ENCODE assay signal across 1 cellular context in the genomic region with DNA sequence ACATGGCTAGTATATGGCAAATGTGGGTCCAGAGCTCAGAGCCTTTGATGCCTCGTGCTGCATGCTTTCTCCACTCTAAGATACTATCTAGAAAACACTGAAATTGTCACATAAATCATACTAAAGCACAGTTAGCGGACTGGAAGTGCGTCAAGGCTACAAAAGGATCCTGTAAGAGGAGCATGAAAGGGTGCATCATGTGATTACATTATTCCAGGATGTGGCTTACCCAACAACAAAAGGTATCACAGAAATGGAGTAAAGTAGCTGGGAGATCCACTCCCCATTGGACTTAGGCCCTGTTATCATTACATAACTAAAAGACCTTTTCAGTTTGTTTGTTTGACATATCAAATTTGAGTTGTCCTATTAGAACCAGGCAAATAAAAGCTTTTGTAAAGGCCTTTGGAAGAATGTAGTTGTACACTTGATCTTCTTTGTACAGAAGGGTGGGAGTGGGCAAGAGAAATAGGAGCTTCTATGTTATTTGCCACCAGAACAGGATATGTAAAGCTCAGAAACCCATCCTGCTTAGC.
TF ChIP-seq lines count a peak whose summit lies in the region.

No MANE protein-coding gene starts in this region.

TF ChIP-seq in HepG2, 621 proteins besides CTCF, POLR2A, EP300 and RAD21 (continued from another document and continues in another):
- TF ChIP-seq ZBTB44 (CRISPR knock-in tag; IDR thresholded peaks at IDR 0.05) (no peak), ZNF639 (CRISPR knock-in tag; conservative IDR thresholded peaks at IDR 0.05) (no peak), ZBTB7A (CRISPR knock-in tag; IDR thresholded peaks at IDR 0.05) (no peak), CREB3 (CRISPR knock-in tag; IDR thresholded peaks at IDR 0.05) (no peak), ZNF33A (CRISPR knock-in tag; IDR thresholded peaks at IDR 0.05; ENCODE audit: borderline replicate concordance) (no peak), IKZF5 (CRISPR knock-in tag; IDR thresholded peaks at IDR 0.05) (no peak), ZNF619 (CRISPR knock-in tag; IDR thresholded peaks at IDR 0.05) (no peak), ZNF660 (CRISPR knock-in tag; IDR thresholded peaks at IDR 0.05; ENCODE audit: borderline replicate concordance, low read depth) (no peak), ZHX2 (IDR thresholded peaks at IDR 0.05; ENCODE audit: low read depth) (no peak), ZHX2 (CRISPR knock-in tag; IDR thresholded peaks at IDR 0.05; ENCODE audit: borderline replicate concordance) (no peak), ARID2 (CRISPR knock-in tag; IDR thresholded peaks at IDR 0.05; ENCODE audit: borderline replicate concordance) (no peak), SNRNP70 (IDR thresholded peaks at IDR 0.05; ENCODE audit: low read depth, low read length) (no peak), NFE2L2 (IDR thresholded peaks at IDR 0.05; ENCODE audit: low read length) (no peak), HNRNPL (IDR thresholded peaks at IDR 0.05; ENCODE audit: low read depth, low read length) (no peak), XRCC5 (optimal IDR thresholded peaks at IDR 0.05; ENCODE audit: low read length) (no peak), FOXP1 (IDR thresholded peaks at IDR 0.05) (no peak), FOXP1 (CRISPR knock-in tag; IDR thresholded peaks at IDR 0.05) (peak; percentile 50; the same call in 1 of the 2 replicates), ZNF180 (CRISPR knock-in tag; IDR thresholded peaks at IDR 0.05; ENCODE audit: borderline replicate concordance, low read depth) (no peak), NR2F6 (IDR thresholded peaks at IDR 0.05) (no peak), NR2F6 (CRISPR knock-in tag; IDR thresholded peaks at IDR 0.05) (peak; percentile 57), ARID4A (CRISPR knock-in tag; IDR thresholded peaks at IDR 0.05; ENCODE audit: borderline replicate concordance) (no peak; the same call in 1 of the 2 replicates), REPIN1 (CRISPR knock-in tag; IDR thresholded peaks at IDR 0.05; ENCODE audit: borderline replicate concordance, low read depth) (no peak), TFAP4 (IDR thresholded peaks at IDR 0.05; ENCODE audit: borderline replicate concordance, low read depth) (no peak; the same call in 1 of the 2 replicates), ZNF234 (CRISPR knock-in tag; conservative IDR thresholded peaks at IDR 0.05) (no peak), HDAC6 (IDR thresholded peaks at IDR 0.05; ENCODE audit: low read depth, low read length) (no peak), SSRP1 (CRISPR knock-in tag; IDR thresholded peaks at IDR 0.05) (no peak), STAG1 (CRISPR knock-in tag; IDR thresholded peaks at IDR 0.05) (no peak), IRX3 (CRISPR knock-in tag; IDR thresholded peaks at IDR 0.05; ENCODE audit: borderline replicate concordance, low read depth) (no peak)
- TF ChIP-seq, protein P1, sequence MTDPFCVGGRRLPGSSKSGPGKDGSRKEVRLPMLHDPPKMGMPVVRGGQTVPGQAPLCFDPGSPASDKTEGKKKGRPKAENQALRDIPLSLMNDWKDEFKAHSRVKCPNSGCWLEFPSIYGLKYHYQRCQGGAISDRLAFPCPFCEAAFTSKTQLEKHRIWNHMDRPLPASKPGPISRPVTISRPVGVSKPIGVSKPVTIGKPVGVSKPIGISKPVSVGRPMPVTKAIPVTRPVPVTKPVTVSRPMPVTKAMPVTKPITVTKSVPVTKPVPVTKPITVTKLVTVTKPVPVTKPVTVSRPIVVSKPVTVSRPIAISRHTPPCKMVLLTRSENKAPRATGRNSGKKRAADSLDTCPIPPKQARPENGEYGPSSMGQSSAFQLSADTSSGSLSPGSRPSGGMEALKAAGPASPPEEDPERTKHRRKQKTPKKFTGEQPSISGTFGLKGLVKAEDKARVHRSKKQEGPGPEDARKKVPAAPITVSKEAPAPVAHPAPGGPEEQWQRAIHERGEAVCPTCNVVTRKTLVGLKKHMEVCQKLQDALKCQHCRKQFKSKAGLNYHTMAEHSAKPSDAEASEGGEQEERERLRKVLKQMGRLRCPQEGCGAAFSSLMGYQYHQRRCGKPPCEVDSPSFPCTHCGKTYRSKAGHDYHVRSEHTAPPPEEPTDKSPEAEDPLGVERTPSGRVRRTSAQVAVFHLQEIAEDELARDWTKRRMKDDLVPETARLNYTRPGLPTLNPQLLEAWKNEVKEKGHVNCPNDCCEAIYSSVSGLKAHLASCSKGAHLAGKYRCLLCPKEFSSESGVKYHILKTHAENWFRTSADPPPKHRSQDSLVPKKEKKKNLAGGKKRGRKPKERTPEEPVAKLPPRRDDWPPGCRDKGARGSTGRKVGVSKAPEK (CRISPR knock-in tag; IDR thresholded peaks at IDR 0.05; ENCODE audit: borderline replicate concordance): no peak
- TF ChIP-seq, protein P2, sequence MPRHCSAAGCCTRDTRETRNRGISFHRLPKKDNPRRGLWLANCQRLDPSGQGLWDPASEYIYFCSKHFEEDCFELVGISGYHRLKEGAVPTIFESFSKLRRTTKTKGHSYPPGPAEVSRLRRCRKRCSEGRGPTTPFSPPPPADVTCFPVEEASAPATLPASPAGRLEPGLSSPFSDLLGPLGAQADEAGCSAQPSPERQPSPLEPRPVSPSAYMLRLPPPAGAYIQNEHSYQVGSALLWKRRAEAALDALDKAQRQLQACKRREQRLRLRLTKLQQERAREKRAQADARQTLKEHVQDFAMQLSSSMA (CRISPR knock-in tag; IDR thresholded peaks at IDR 0.05): no peak
- TF ChIP-seq, protein P3, sequence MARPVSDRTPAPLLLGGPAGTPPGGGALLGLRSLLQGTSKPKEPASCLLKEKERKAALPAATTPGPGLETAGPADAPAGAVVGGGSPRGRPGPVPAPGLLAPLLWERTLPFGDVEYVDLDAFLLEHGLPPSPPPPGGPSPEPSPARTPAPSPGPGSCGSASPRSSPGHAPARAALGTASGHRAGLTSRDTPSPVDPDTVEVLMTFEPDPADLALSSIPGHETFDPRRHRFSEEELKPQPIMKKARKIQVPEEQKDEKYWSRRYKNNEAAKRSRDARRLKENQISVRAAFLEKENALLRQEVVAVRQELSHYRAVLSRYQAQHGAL (CRISPR knock-in tag; IDR thresholded peaks at IDR 0.05; ENCODE audit: not compliant biosample characterization): no peak
- TF ChIP-seq, protein P4, sequence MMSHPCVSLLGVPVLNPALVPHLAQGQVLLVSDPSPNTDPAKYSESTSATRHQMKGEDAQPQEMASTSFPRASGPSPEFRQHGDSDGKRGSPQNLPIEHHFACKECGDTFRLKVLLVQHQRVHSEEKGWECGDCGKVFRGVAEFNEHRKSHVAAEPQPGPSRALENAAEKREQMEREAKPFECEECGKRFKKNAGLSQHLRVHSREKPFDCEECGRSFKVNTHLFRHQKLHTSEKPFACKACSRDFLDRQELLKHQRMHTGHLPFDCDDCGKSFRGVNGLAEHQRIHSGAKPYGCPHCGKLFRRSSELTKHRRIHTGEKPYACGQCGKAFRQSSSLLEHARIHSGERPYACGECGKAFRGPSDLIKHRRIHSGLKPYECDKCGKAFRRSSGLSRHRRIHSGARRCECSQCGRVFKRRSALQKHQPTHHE (CRISPR knock-in tag; IDR thresholded peaks at IDR 0.05; ENCODE audit: borderline replicate concordance): no peak
